Comparison of ENCODE assay signal across 31 cellular contexts in the genomic region with DNA sequence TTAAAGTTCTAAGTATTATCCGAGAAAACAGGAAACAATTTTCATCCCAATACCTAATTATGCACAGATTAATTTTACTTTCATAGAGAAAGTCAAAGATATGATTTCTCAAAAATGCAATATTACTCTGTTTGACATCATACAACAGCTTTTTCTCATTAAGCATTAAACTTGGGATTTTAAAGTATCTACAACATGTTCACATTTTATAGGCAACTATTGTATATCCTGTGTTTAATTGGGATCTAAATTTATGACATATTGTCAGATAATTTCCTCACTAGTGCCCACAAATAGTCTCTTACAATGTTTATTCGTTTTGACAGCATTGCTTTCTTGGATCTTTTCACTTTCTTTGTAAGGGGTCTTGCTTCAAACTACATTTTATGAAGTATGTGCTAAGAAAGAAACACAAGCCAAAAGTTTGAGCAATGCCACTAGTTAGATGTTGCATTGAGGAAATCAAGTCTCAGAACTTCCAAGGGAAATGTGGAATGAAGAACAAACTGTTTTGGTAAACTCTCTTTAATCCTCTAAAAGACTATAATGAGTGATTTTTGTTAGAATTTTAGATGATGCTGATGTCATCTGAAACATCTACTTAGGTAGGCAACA.
"Had no signal": no experiment of that assay in that cellular context is flagged by ENCODE, and none has a peak within 500 bp of the region (broad histone marks: within the 10 kb centered on the region; RNA-seq: fewer than 3 reads in every experiment).

No MANE protein-coding gene starts in this region.

- DNase-seq: activated B cell treated with CpG ODN at 0.5 μM for 24 hours; activated CD4-positive, alpha-beta memory T cell treated with anti-CD3 and anti-CD28 coated beads for 36 hours; activated CD4-positive, alpha-beta T cell treated with anti-CD3 and anti-CD28 coated beads for 4 hours; activated CD4-positive, alpha-beta T cell treated with anti-CD3 and anti-CD28 coated beads, Interleukin-2, amount 10 ng/mL, durations not matched to agents 24 days and 14 days; activated CD4-positive, alpha-beta T cell treated with anti-CD3 and anti-CD28 coated beads, Interleukin-2, amount 50 U/mL, for 1 hour; activated CD4-positive, alpha-beta T cell treated with anti-CD3 and anti-CD28 coated beads, Interleukin-2, amount 50 U/mL, for 4 hours; activated CD4-positive, CD25-positive, alpha-beta regulatory T cell treated with anti-CD3 and anti-CD28 coated beads, Interleukin-2, amount 50 U/mL, for 72 hours; activated CD8-positive, alpha-beta memory T cell treated with anti-CD3 and anti-CD28 coated beads, Interleukin-2, amount 50 U/mL, for 4 hours; activated CD8-positive, alpha-beta T cell treated with anti-CD3 and anti-CD28 coated beads for 36 hours; activated effector memory CD4-positive, alpha-beta T cell treated with anti-CD3 and anti-CD28 coated beads, Interleukin-2, amount 50 U/mL, for 16 hours; activated gamma-delta T cell treated with Interleukin-2 at 50 U/mL for 16 hours; activated naive CD4-positive, alpha-beta T cell treated with anti-CD3 and anti-CD28 coated beads, Interleukin-2, amount 10 ng/mL, durations not matched to agents 7 days and 5 days; activated naive CD4-positive, alpha-beta T cell treated with Interleukin-2 at 50 U/mL for 16 hours; activated naive CD8-positive, alpha-beta T cell treated with anti-CD3 and anti-CD28 coated beads, Interleukin-2, amount 10 ng/mL, durations not matched to agents 7 days and 5 days; activated naive CD8-positive, alpha-beta T cell treated with anti-CD3 and anti-CD28 coated beads, Interleukin-2, amount 50 U/mL, for 24 hours; activated T-cell treated with anti-CD3 and anti-CD28 coated beads for 4 hours; activated T-cell treated with anti-CD3 and anti-CD28 coated beads, Interleukin-2, amount 50 U/mL, for 1 hour; activated T-cell treated with anti-CD3 and anti-CD28 coated beads, Interleukin-2, amount 50 U/mL, for 4 hours; activated T-cell treated with anti-CD3 and anti-CD28 coated beads, Interleukin-2, amount 50 U/mL, for 72 hours; adrenal gland; amniotic stem cell; aorta; body of pancreas; brain microvascular endothelial cell; central memory CD4-positive, alpha-beta T cell; T-helper 1 cell; T-helper 2 cell; T-helper 9 cell had no signal

- H3K36me3 ChIP-seq: adrenal gland, brain microvascular endothelial cell, breast epithelium had no signal

- H3K27ac ChIP-seq: adrenal gland, body of pancreas, brain microvascular endothelial cell, breast epithelium, VCaP had no signal

- H3K9me3 ChIP-seq: body of pancreas, breast epithelium had no signal

- H3K27me3 ChIP-seq: adrenal gland, body of pancreas, brain microvascular endothelial cell, breast epithelium had no signal

- H3K4me1 ChIP-seq: adrenal gland, body of pancreas, breast epithelium had no signal

- ATAC-seq: activated CD8-positive, alpha-beta T cell treated with anti-CD3 and anti-CD28 coated beads for 36 hours; activated naive CD8-positive, alpha-beta T cell treated with anti-CD3 and anti-CD28 coated beads, Interleukin-2, amount 50 U/mL, for 24 hours; activated T-cell treated with anti-CD3 and anti-CD28 coated beads, Interleukin-2, amount 50 U/mL, for 4 hours; activated T-cell treated with anti-CD3 and anti-CD28 coated beads, Interleukin-2, amount 50 U/mL, for 72 hours; activated T-helper 17 cell treated with anti-CD3 and anti-CD28 coated beads, Interleukin-2, amount 50 U/mL, for 72 hours; body of pancreas had no signal

- H3K4me3 ChIP-seq: adrenal gland, body of pancreas, breast epithelium had no signal
